27 cellular contexts compared by ENCODE assay signal in genomic region chr12:103097496-103097895, GRCh38.
"Had no signal": no experiment of that assay in that cellular context is flagged by ENCODE, and none has a peak within 500 bp of the region (broad histone marks: within the 10 kb centered on the region; RNA-seq: fewer than 3 reads in every experiment).

No MANE protein-coding gene starts in this region.

- DNase-seq: activated CD4-positive, alpha-beta memory T cell treated with anti-CD3 and anti-CD28 coated beads for 36 hours; activated CD4-positive, alpha-beta T cell treated with anti-CD3 and anti-CD28 coated beads for 36 hours; activated CD4-positive, alpha-beta T cell treated with anti-CD3 and anti-CD28 coated beads, Interleukin-2, amount 10 ng/mL, durations not matched to agents 24 days and 14 days; activated CD4-positive, CD25-positive, alpha-beta regulatory T cell; activated CD4-positive, CD25-positive, alpha-beta regulatory T cell treated with anti-CD3 and anti-CD28 coated beads, Interleukin-2, amount 50 U/mL, for 72 hours; activated CD8-positive, alpha-beta memory T cell treated with anti-CD3 and anti-CD28 coated beads, Interleukin-2, amount 10 ng/mL, durations not matched to agents 7 days and 5 days; activated CD8-positive, alpha-beta memory T cell treated with anti-CD3 and anti-CD28 coated beads, Interleukin-2, amount 50 U/mL, for 4 hours; activated CD8-positive, alpha-beta T cell treated with anti-CD3 and anti-CD28 coated beads, Interleukin-2, amount 10 ng/mL, durations not matched to agents 7 days and 5 days; activated effector memory CD4-positive, alpha-beta T cell treated with anti-CD3 and anti-CD28 coated beads, Interleukin-2, amount 50 U/mL, for 16 hours; activated naive CD4-positive, alpha-beta T cell treated with anti-CD3 and anti-CD28 coated beads, Interleukin-2, amount 10 ng/mL, durations not matched to agents 7 days and 5 days; activated naive CD8-positive, alpha-beta T cell treated with anti-CD3 and anti-CD28 coated beads, Interleukin-2, amount 10 ng/mL, durations not matched to agents 7 days and 5 days; activated T-cell treated with anti-CD3 and anti-CD28 coated beads, Interleukin-2, amount 50 U/mL, for 1 hour; activated T-cell treated with anti-CD3 and anti-CD28 coated beads, Interleukin-2, amount 50 U/mL, for 48 hours; central memory CD4-positive, alpha-beta T cell; cerebellar nuclear complex; colonic mucosa; effector memory CD4-positive, alpha-beta T cell; endodermal cell; foreskin fibroblast; head of caudate nucleus; T-helper 2 cell had no signal

- H3K27me3 ChIP-seq: ascending aorta, breast epithelium, cardiac muscle cell, colonic mucosa had no signal

- H3K4me3 ChIP-seq: ascending aorta, breast epithelium, cardiac muscle cell, colonic mucosa had no signal

- H3K36me3 ChIP-seq: ascending aorta, breast epithelium, cardiac muscle cell, colonic mucosa had no signal

- H3K9me3 ChIP-seq: ascending aorta, breast epithelium, colonic mucosa had no signal

- H3K4me1 ChIP-seq: ascending aorta, breast epithelium, colonic mucosa had no signal

- FAIRE-seq: frontal cortex had no signal

- ATAC-seq: activated CD4-positive, alpha-beta T cell treated with anti-CD3 and anti-CD28 coated beads for 36 hours; activated CD8-positive, alpha-beta memory T cell treated with anti-CD3 and anti-CD28 coated beads, Interleukin-2, amount 10 ng/mL, durations not matched to agents 7 days and 5 days; activated CD8-positive, alpha-beta T cell treated with anti-CD3 and anti-CD28 coated beads, Interleukin-2, amount 10 ng/mL, durations not matched to agents 7 days and 5 days; activated naive CD4-positive, alpha-beta T cell treated with anti-CD3 and anti-CD28 coated beads, Interleukin-2, amount 50 U/mL, for 72 hours; esophagus mucosa had no signal

- H3K27ac ChIP-seq: ascending aorta, breast epithelium, cardiac muscle cell, colonic mucosa had no signal
